Comparison of ENCODE assay signal across 8 cellular contexts in the genomic region with DNA sequence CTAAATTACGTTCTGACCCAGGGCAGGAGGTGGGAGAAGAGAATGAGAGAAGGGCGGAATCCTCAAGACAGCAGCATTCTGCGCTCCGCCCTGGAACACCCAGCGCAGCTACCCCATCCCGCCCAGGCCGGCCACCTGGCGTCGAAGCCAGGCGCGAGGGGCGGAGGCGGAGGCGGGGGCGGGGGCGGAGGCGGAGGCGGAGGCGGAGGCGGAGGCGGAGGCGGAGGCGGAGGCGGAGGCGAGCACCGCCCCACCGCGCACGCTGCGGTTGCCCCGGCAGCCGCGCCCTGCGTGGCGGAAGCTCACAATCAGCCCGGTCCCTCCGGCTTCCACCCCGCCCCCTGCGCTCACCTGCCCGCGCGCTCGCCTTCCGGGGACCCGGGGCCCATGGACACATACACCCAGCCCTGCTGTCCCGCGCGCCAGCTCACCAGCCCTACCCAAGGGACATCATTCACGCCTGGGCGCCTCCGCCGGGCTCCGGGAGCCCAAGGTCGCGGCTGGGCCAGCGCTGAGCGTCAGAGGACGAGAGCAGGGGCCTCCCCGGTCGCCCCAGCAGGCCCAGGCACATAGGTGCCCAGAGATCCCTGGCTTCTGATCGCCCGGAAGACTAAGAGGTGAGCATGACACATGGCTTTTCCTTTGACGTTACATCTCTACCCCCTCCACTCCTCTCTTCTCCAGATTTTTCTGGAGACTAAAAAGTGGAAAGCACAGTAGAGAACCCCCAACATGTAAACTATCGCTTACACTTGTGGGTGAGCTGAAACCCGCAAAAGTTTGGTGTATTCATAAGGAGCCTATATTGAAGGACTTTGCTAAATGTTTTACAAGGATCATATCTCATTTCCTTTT. TPM values are rescaled to one million over a fixed set of nuclear protein-coding genes. Genes with fewer than 3 reads are reported as not detected.
A peak's percentile ranks its signal among the peaks of the same experiment; 100 is the strongest.
DNase-seq lines count a peak whose midpoint lies in the region; ATAC-seq and TF ChIP-seq lines count a peak whose summit lies in the region.

Gene ANKEF1, plus strand, starts transcription at position 271 of the 855 bp plus-strand sequence. CDS start 3,315 bp downstream, outside the sequence.

- no peaks in the 10 kb centered on the region for H3K9me3 ChIP-seq in PC-3 (ENCODE audit: low read length)

- peak; percentile 70 for DNase-seq in DMS 273 treated with DMSO at 0.1 percent for 48 hours (lab: John Stamatoyannopoulos, UW)
- DNase-seq in PC-3 = peak; percentile 94
- peak; percentile 58 for DNase-seq in activated T-helper 9 cell treated with anti-CD3 and anti-CD28 coated beads, Interleukin-2, amount 50 U/mL, for 16 hours (ENCODE audit: low read depth)
- DNase-seq in foreskin fibroblast = peak; percentile 48 to 84
- DNase-seq in neural crest cell (ENCODE audit: low read depth, low spot score) = peak; percentile 57
- peak; percentile 63 to 72 for DNase-seq in stimulated activated naive CD8-positive, alpha-beta T cell treated with anti-CD3 and anti-CD28 coated beads, Interleukin-15, amount 100 ng/mL, for 72 hours

- peak within 1 kb of the TSS; percentile 81 for H3K9ac ChIP-seq in PC-3 (ENCODE audit: low read length)

- H3K36me3 Mint-ChIP-seq in neural crest cell (ENCODE audit: low read depth) = no peaks in the 10 kb centered on the region

- POLR2A ChIA-PET in PC-3 (lab: Charles Lee; ENCODE audit: unreplicated experiment) = interaction anchor here (0.6 kb wide), 2 partner anchors 292 to 376 kb away, joined by 3 to 9 read pairs; no protein-coding TSS in a partner anchor

- H3K4me3 ChIP-seq in PC-3 (ENCODE audit: low read length) = peak within 1 kb of the TSS; percentile 84
- peak within 1 kb of the TSS; percentile 57 to 64 for H3K4me3 ChIP-seq in foreskin fibroblast (ENCODE audit: low read depth in 1 of 2, low read length in 2 of 2)

- TF ChIP-seq RAD21 in Ishikawa (IDR thresholded peaks at IDR 0.05; ENCODE audit: low read depth) = no peak

- no TSS peak for BruUV-seq in PC-3 (replicated peaks; lab: Mats Ljungman, UMichigan)

- no peak within 1 kb of the TSS for H3K27ac Mint-ChIP-seq in neural crest cell (ENCODE audit: unreplicated experiment)
- H3K27ac Mint-ChIP-seq in stimulated activated naive CD8-positive, alpha-beta T cell treated with anti-CD3 and anti-CD28 coated beads, Interleukin-15, amount 100 ng/mL, for 72 hours = peak within 1 kb of the TSS; percentile 83 to 89

- H3K79me2 ChIP-seq in PC-3 (ENCODE audit: low read length) = peaks cover 8% of the 10 kb centered on the region

- peaks cover 2% of the 10 kb centered on the region for H3K27me3 Mint-ChIP-seq in neural crest cell (ENCODE audit: low read depth)
- H3K27me3 Mint-ChIP-seq in stimulated activated naive CD8-positive, alpha-beta T cell treated with anti-CD3 and anti-CD28 coated beads, Interleukin-15, amount 100 ng/mL, for 72 hours = peaks cover 12% of the 10 kb centered on the region

- peak; percentile 95 for ATAC-seq in GM21619 (IDR thresholded peaks at IDR 0.05; ENCODE audit: unreplicated experiment)
- ATAC-seq in PC-3 = peak; percentile 98
- peak; percentile 93 for ATAC-seq in stimulated activated naive CD8-positive, alpha-beta T cell treated with anti-CD3 and anti-CD28 coated beads, Interleukin-15, amount 100 ng/mL, for 72 hours

- peak within 1 kb of the TSS; percentile 67 for H3K27ac ChIP-seq in PC-3 (ENCODE audit: low read length)

- intact Hi-C loops in PC-3 (cut with micrococcal nuclease) = loop anchor here (2.0 to 10.0 kb wide), 2 partner anchors 40 to 390 kb away; no protein-coding TSS in a partner anchor

- H4K20me1 ChIP-seq in PC-3 (ENCODE audit: low read length) = no peaks in the 10 kb centered on the region

- no peak for TF ChIP-seq EP300 in Ishikawa (IDR thresholded peaks at IDR 0.05; ENCODE audit: borderline replicate concordance)

- 0 out of 2 replicates have a peak, but pooled peaks cover 12% of the 10 kb centered on the region for H3K36me3 ChIP-seq in PC-3 (ENCODE audit: low read depth, low read length)

- H3K4me1 ChIP-seq in PC-3 (ENCODE audit: insufficient read depth, low read length) = peaks cover 20% of the 10 kb centered on the region

- peaks cover 13% of the 10 kb centered on the region for H3K27me3 ChIP-seq in PC-3 (ENCODE audit: low read length)

- no peaks in the 10 kb centered on the region for H3K4me1 Mint-ChIP-seq in neural crest cell
- peaks cover 7% of the 10 kb centered on the region for H3K4me1 Mint-ChIP-seq in stimulated activated naive CD8-positive, alpha-beta T cell treated with anti-CD3 and anti-CD28 coated beads, Interleukin-15, amount 100 ng/mL, for 72 hours

- H3K9me2 ChIP-seq in PC-3 (replicated peaks; ENCODE audit: low read length) = no peaks in the 10 kb centered on the region

- H3K9me3 Mint-ChIP-seq in neural crest cell = no peaks in the 10 kb centered on the region
- no peaks in the 10 kb centered on the region for H3K9me3 Mint-ChIP-seq in stimulated activated naive CD8-positive, alpha-beta T cell treated with anti-CD3 and anti-CD28 coated beads, Interleukin-15, amount 100 ng/mL, for 72 hours

- H3K4me2 ChIP-seq in PC-3 (ENCODE audit: low read length) = peak within 1 kb of the TSS; percentile 83

- CTCF ChIA-PET in PC-3 (lab: Charles Lee) = interaction anchor here (0.9 kb wide), 1 partner anchor 417 kb away, joined by 3 read pairs; no protein-coding TSS in a partner anchor

- TF ChIP-seq CTCF in PC-3 (conservative IDR thresholded peaks at IDR 0.05; ENCODE audit: low read depth, low read length) = no peak
- no peak for TF ChIP-seq CTCF in foreskin fibroblast (IDR thresholded peaks at IDR 0.05; ENCODE audit: low read depth, low read length)
- TF ChIP-seq CTCF in neural crest cell (conservative IDR thresholded peaks at IDR 0.05) = peak; percentile 17

- peak within 1 kb of the TSS; percentile 91 for H2AFZ ChIP-seq in PC-3 (ENCODE audit: low read length)

- H3K4me3 Mint-ChIP-seq in neural crest cell = peak within 1 kb of the TSS; percentile 81
- H3K4me3 Mint-ChIP-seq in stimulated activated naive CD8-positive, alpha-beta T cell treated with anti-CD3 and anti-CD28 coated beads, Interleukin-15, amount 100 ng/mL, for 72 hours = peak within 1 kb of the TSS; percentile 75 to 80

- no peaks in the 10 kb centered on the region for H3F3A ChIP-seq in PC-3 (ENCODE audit: low read length, unreplicated experiment)

TF ChIP-seq in Ishikawa, 13 proteins besides CTCF, POLR2A, EP300 and RAD21:
- TF ChIP-seq TCF12 (IDR thresholded peaks at IDR 0.05; ENCODE audit: low read depth) (no peak), YY1 (IDR thresholded peaks at IDR 0.05; ENCODE audit: low read depth) (0 out of 2 replicates have a peak, but pooled peaks have one; percentile 24), TAF1 (IDR thresholded peaks at IDR 0.05; ENCODE audit: low read depth) (peak; percentile 51), NFIC (IDR thresholded peaks at IDR 0.05) (no peak), REST (IDR thresholded peaks at IDR 0.05; ENCODE audit: low read depth) (no peak), EGR1 (IDR thresholded peaks at IDR 0.05) (peak; percentile 90), ZBTB7A (IDR thresholded peaks at IDR 0.05; ENCODE audit: low read depth) (no peak), CREB1 (IDR thresholded peaks at IDR 0.05; ENCODE audit: low read depth) (no peak), FOXM1 (IDR thresholded peaks at IDR 0.05; ENCODE audit: borderline replicate concordance, low read depth) (no peak), TEAD4 (IDR thresholded peaks at IDR 0.05) (peak; percentile 12; the same call in 1 of the 2 replicates), CEBPB (IDR thresholded peaks at IDR 0.05) (no peak)
- TF ChIP-seq, protein P1, sequence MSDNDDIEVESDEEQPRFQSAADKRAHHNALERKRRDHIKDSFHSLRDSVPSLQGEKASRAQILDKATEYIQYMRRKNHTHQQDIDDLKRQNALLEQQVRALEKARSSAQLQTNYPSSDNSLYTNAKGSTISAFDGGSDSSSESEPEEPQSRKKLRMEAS (IDR thresholded peaks at IDR 0.05) = peak; percentile 92
- TF ChIP-seq, protein P2, sequence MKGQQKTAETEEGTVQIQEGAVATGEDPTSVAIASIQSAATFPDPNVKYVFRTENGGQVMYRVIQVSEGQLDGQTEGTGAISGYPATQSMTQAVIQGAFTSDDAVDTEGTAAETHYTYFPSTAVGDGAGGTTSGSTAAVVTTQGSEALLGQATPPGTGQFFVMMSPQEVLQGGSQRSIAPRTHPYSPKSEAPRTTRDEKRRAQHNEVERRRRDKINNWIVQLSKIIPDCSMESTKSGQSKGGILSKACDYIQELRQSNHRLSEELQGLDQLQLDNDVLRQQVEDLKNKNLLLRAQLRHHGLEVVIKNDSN (IDR thresholded peaks at IDR 0.05) = no peak

RNA-seq across cellular contexts. Expression of gene ANKEF1, which starts in this region (rescaled TPM):
- total RNA-seq in PC-3 (2014; rRNA removed) (11.6 and 13.1 TPM in 2 replicates), neural crest cell (3.7 and 3.8 TPM in 2 replicates)

Comparison
In these comparisons a context has a peak if more than half of its experiments do, and no peak if none do; other contexts are left out.
1. Peak in every context shown above with its lines: DNase-seq, ATAC-seq, H3K4me3 ChIP-seq and H3K27ac ChIP-seq.